8 cellular contexts compared by ENCODE assay signal in the genomic region with DNA sequence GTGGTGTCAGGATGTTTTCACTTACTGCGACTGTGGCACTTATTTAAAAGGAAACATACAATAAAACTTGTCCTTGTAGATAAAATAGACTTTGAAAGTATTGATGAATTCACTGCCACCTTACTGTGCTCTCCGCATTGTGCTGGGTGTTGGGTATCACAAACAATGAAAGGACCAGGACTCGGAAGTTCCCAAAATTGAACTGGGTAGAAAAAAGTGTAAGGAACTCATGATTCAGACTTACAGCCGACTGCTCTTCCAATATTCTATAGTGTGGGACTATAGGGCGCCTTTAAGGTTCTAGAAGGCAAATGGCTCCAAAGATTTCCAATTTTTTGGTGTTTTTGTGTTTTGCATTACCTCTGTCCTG. TPM values are rescaled to one million over a fixed set of nuclear protein-coding genes. Genes with fewer than 3 reads are reported as not detected.
DNase-seq lines count a peak whose midpoint lies in the region; ATAC-seq and TF ChIP-seq lines count a peak whose summit lies in the region.

No MANE protein-coding gene starts in this region.

- peaks cover 0 to 4% (median 0%) of the 10 kb centered on the region in 7 donors for H3K9me3 Mint-ChIP-seq in naive B cell

- no peak for ATAC-seq in naive B cell (ENCODE audit: low read depth in 2 of 2)
- no peak for ATAC-seq in HG02678 (IDR thresholded peaks at IDR 0.05; ENCODE audit: unreplicated experiment)

- H3K9ac ChIP-seq in HUES64 (ENCODE audit: low read depth, low read length): peak overlapping the region; percentile 77

- 73% methylated on average over 4 of the region's 5 CpGs for WGBS in HUES64

- H3K27ac Mint-ChIP-seq in naive B cell: peak overlapping the region in 1 of 6 donors; percentile 63

- no peaks in the 10 kb centered on the region for H3K9me3 ChIP-seq in HUES64 (ENCODE audit: insufficient read depth, low read depth, low read length)

- DNase-seq in AG08395 (ENCODE audit: low spot score) (peak; percentile 5), cerebellar cortex (ENCODE audit: low spot score) (peak; percentile 42), naive B cell (no peak), GM13976 (ENCODE audit: low spot score) (no peak), GM13977 (ENCODE audit: low spot score) (no peak), NCI-H128 (lab: John Stamatoyannopoulos, UW; ENCODE audit: unreplicated experiment) (no peak)

- TF ChIP-seq CTCF in GM13976 (IDR thresholded peaks at IDR 0.05; ENCODE audit: borderline replicate concordance, control extremely low read depth, extremely low read depth, insufficient read depth, missing control alignments): no peak
- no peak for TF ChIP-seq CTCF in GM13977 (IDR thresholded peaks at IDR 0.05; ENCODE audit: extremely low read depth, insufficient read depth, missing control alignments)

- peaks cover 29 to 42% (median 36%) of the 10 kb centered on the region in 3 donors for H3K27me3 Mint-ChIP-seq in naive B cell

- peak overlapping the region in 6 of 8 donors; percentile 13 to 86 (median 66) for H3K4me3 Mint-ChIP-seq in naive B cell

- peaks cover 4 to 12% (median 9%) of the 10 kb centered on the region in 3 donors for H3K4me1 Mint-ChIP-seq in naive B cell

- peaks cover 19% of the 10 kb centered on the region for H3K4me1 ChIP-seq in HUES64 (ENCODE audit: insufficient read depth, low read length)

- peak overlapping the region; percentile 68 for H3K4me3 ChIP-seq in HUES64 (ENCODE audit: low read length)

- in situ Hi-C loops in GM13976 (cut with MboI; ENCODE audit: low sequenced_read_pairs, unreplicated experiment) (no loop called here), GM13977 (cut with MboI; ENCODE audit: low pct_unique_long_range_greater_than_20kb, low sequenced_read_pairs, unreplicated experiment) (no loop called here)

- H3K36me3 Mint-ChIP-seq in naive B cell: no peaks in the 10 kb centered on the region

- H3K27ac ChIP-seq in HUES64 (ENCODE audit: low read depth, low read length): peak overlapping the region; percentile 93

- no peaks in the 10 kb centered on the region for H3K36me3 ChIP-seq in HUES64 (ENCODE audit: insufficient read depth, low read length)

- H3K27me3 ChIP-seq in HUES64 (ENCODE audit: insufficient read depth, low read length): 0 out of 2 replicates have a peak, but pooled peaks cover 4% of the 10 kb centered on the region

RNA-seq across cellular contexts. Expression of a gene that starts 32.0 kb away (rescaled TPM):
- polyA plus RNA-seq in HUES64 (2013, experiment 1 of 2): 12.8 TPM
- polyA plus RNA-seq in HUES64 (2013, experiment 2 of 2): 16.5 TPM
- polyA plus RNA-seq in naive B cell (ENCODE audit: low read depth in 6 of 6): not detected

Comparison
In these comparisons a context has a peak if more than half of its experiments do, and no peak if none do; other contexts are left out.
1. DNase-seq: peak in AG08395 (single experiment) and cerebellar cortex (single experiment); none in naive B cell (single experiment), GM13976 (single experiment), GM13977 (single experiment) and NCI-H128 (single experiment).